ENCODE assay signal across 9 cellular contexts in genomic region chr11:19988598-19988997, GRCh38.
DNase-seq lines count a peak whose midpoint lies in the region; ATAC-seq, FAIRE-seq and TF ChIP-seq lines count a peak whose summit lies in the region.
"Had no signal": no experiment of that assay in that cellular context is flagged by ENCODE, and none has a peak within 500 bp of the region (broad histone marks: within the 10 kb centered on the region; RNA-seq: fewer than 3 reads in every experiment).

No MANE protein-coding gene starts in this region.

- no peak overlapping the region for H3K4me3 Mint-ChIP-seq in CD8-positive, alpha-beta T cell

- H3K9me3 ChIP-seq in kidney (ENCODE audit: control insufficient read depth in 1 of 2, low read length in 2 of 2) (no peaks in the 10 kb centered on the region), small intestine (ENCODE audit: control insufficient read depth, low read depth) (no peaks in the 10 kb centered on the region)
- no peaks in the 10 kb centered on the region for H3K9me3 ChIP-seq in CD8-positive, alpha-beta T cell (ENCODE audit: low read length)

- FAIRE-seq in kidney (lab: Jason Lieb, UNC) = no peak
- no peak for FAIRE-seq in small intestine (lab: Jason Lieb, UNC)

- peaks cover 4% of the 10 kb centered on the region for H3K9me3 Mint-ChIP-seq in CD8-positive, alpha-beta T cell
- H3K9me3 Mint-ChIP-seq: activated naive CD4-positive, alpha-beta T cell treated with anti-CD3 and anti-CD28 coated beads, Interleukin-2, amount 50 U/mL, for 72 hours had no signal

- H3K4me3 ChIP-seq in kidney (ENCODE audit: low read length in 2 of 2) (no peak overlapping the region), small intestine (ENCODE audit: low read depth in 1 of 2, low read length in 2 of 2) (no peak overlapping the region)
- H3K4me3 ChIP-seq in CD8-positive, alpha-beta T cell (ENCODE audit: low read depth, low read length) = no peak overlapping the region

- DNase-seq in HT1080 (ENCODE audit: low read depth) (peak; percentile 44), dedifferentiated amniotic fluid mesenchymal stem cell (ENCODE audit: extremely low spot score) (peak; percentile 93), kidney (peak; percentile 76), NOMO-1 treated with dmso at 0.1 percent for 144 hours (lab: John Stamatoyannopoulos, UW; ENCODE audit: unreplicated experiment) (no peak), small intestine (no peak), inferior parietal cortex (ENCODE audit: extremely low spot score) (no peak)
- DNase-seq in CD8-positive, alpha-beta T cell = no peak

- no peaks in the 10 kb centered on the region for H3K27me3 ChIP-seq in CD8-positive, alpha-beta T cell (ENCODE audit: insufficient read depth, low read length)
- no peaks in the 10 kb centered on the region for H3K27me3 ChIP-seq in small intestine (ENCODE audit: control insufficient read depth in 2 of 2, insufficient read depth in 2 of 2, low read length in 2 of 2)

- no peaks in the 10 kb centered on the region for H3K4me1 Mint-ChIP-seq in CD8-positive, alpha-beta T cell (ENCODE audit: low read depth)

- H3K27ac Mint-ChIP-seq in CD8-positive, alpha-beta T cell = no peak overlapping the region

- CTCF ChIA-PET in CD8-positive, alpha-beta T cell (lab: Charles Lee) = no interaction called here

- no peak for TF ChIP-seq CTCF in kidney (IDR thresholded peaks at IDR 0.05; ENCODE audit: borderline replicate concordance, extremely low read depth, insufficient read depth)
- TF ChIP-seq CTCF in CD8-positive, alpha-beta T cell (IDR thresholded peaks at IDR 0.05) = no peak

- H3K27ac ChIP-seq in kidney (ENCODE audit: low read depth in 2 of 2, low read length in 2 of 2) (peak overlapping the region in 1 of 2 donors; percentile 6), temporal lobe (ENCODE audit: low read depth, low read length) (peak overlapping the region; percentile 41), small intestine (ENCODE audit: low read depth in 1 of 2, low read length in 1 of 2) (no peak overlapping the region)
- no peak overlapping the region for H3K27ac ChIP-seq in CD8-positive, alpha-beta T cell (ENCODE audit: low read depth, low read length)

- 45 to 47% (median 45%) methylated on average over 2 of the region's 2 CpGs for WGBS in small intestine, 3 donors

- H3K36me3 ChIP-seq in kidney (ENCODE audit: control insufficient read depth in 1 of 2, insufficient read depth in 2 of 2, low read length in 2 of 2) = no peaks in the 10 kb centered on the region
- no peaks in the 10 kb centered on the region for H3K36me3 ChIP-seq in CD8-positive, alpha-beta T cell (ENCODE audit: insufficient read depth, low read length)
- H3K36me3 ChIP-seq in small intestine (ENCODE audit: control insufficient read depth in 2 of 2, insufficient read depth in 2 of 2, low read length in 2 of 2) = no peaks in the 10 kb centered on the region

- H3K36me3 Mint-ChIP-seq in CD8-positive, alpha-beta T cell = no peaks in the 10 kb centered on the region
- H3K36me3 Mint-ChIP-seq: activated naive CD4-positive, alpha-beta T cell treated with anti-CD3 and anti-CD28 coated beads, Interleukin-2, amount 50 U/mL, for 72 hours had no signal

- peaks cover 0 to 3% of the 10 kb centered on the region in 2 donors for H3K4me1 ChIP-seq in kidney (ENCODE audit: control insufficient read depth in 1 of 2, insufficient read depth in 1 of 2, low read depth in 1 of 2, low read length in 2 of 2)
- no peaks in the 10 kb centered on the region for H3K4me1 ChIP-seq in CD8-positive, alpha-beta T cell (ENCODE audit: insufficient read depth, low read length)
- no peaks in the 10 kb centered on the region for H3K4me1 ChIP-seq in small intestine (ENCODE audit: control insufficient read depth in 2 of 2, insufficient read depth in 1 of 2, low read depth in 1 of 2, low read length in 1 of 2)

- no peak overlapping the region for H3K9ac ChIP-seq in kidney (ENCODE audit: low read length in 2 of 2)

- H3K27me3 Mint-ChIP-seq in CD8-positive, alpha-beta T cell (ENCODE audit: low read depth) = peaks cover 2% of the 10 kb centered on the region

- no peak for ATAC-seq in CD8-positive, alpha-beta T cell

- POLR2A ChIA-PET in CD8-positive, alpha-beta T cell (lab: Charles Lee) = no interaction called here

- intact Hi-C loops in kidney (cut with DNase I) = no loop called here
- intact Hi-C loops in CD8-positive, alpha-beta T cell (cut with DNase I, micrococcal nuclease) = no loop called here

Comparison
In these comparisons a context has a peak if more than half of its experiments do, and no peak if none do; other contexts are left out.
1. DNase-seq: peak in HT1080 (single experiment), dedifferentiated amniotic fluid mesenchymal stem cell (single experiment) and kidney (single experiment); none in NOMO-1 treated with dmso at 0.1 percent for 144 hours (single experiment), CD8-positive, alpha-beta T cell (0 of 7), small intestine (single experiment) and inferior parietal cortex (single experiment).